In the genomic region with DNA sequence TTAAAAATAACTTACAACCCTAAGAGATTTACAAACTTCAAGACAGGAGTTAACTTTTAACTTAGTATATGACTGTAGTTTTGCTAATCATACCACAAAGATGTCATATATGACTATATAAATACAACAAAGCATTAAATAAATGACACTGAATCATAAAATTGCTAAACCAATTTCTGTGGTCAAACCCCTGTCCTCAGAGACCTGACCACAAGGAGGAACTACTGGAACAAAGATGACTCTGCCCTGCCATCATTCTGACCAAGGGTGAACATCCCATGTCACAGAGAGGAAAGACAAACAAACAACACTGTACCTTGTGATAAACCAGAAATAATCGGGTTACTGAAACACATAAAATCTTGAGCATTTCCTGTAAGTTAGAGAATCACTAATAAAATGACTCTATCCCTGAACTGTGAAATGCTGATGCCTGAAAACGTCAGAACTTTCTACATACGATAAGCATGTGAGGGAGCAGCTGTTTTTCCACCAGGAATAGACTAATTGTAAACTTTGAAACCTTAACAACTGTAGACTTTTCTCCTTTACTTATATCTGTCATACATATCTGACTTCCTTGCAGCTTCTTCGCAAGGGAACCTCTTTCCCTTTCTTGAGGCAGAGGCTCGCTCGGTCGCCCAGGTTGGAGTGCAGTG, we compare ENCODE assay signal across 8 cellular contexts. TPM values are rescaled to one million over a fixed set of nuclear protein-coding genes. Genes with fewer than 3 reads are reported as not detected.
DNase-seq lines count a peak whose midpoint lies in the region; ATAC-seq and TF ChIP-seq lines count a peak whose summit lies in the region.

No MANE protein-coding gene starts in this region.

- no peak overlapping the region for H3K4me3 ChIP-seq in right cardiac atrium (ENCODE audit: low read length)
- no peak overlapping the region for H3K4me3 ChIP-seq in smooth muscle cell

- H3K4me1 ChIP-seq in right cardiac atrium (ENCODE audit: control insufficient read depth, insufficient read depth, low read length), result no peaks in the 10 kb centered on the region
- H3K4me1 ChIP-seq in smooth muscle cell (ENCODE audit: low read depth), result no peaks in the 10 kb centered on the region

- H3K36me3 Mint-ChIP-seq in activated B cell treated with CpG ODN at 0.5 μM for 24 hours (ENCODE audit: low read depth) (peaks cover 62% of the 10 kb centered on the region), osteocyte (ENCODE audit: unreplicated experiment) (peaks cover 37% of the 10 kb centered on the region)

- H3F3A ChIP-seq in smooth muscle cell (ENCODE audit: low read depth), result no peaks in the 10 kb centered on the region

- H3K79me2 ChIP-seq in smooth muscle cell (ENCODE audit: low read depth), result no peaks in the 10 kb centered on the region

- H3K27ac ChIP-seq in right cardiac atrium (ENCODE audit: low read length) (no peak overlapping the region), smooth muscle cell (ENCODE audit: low read depth) (no peak overlapping the region)

- WGBS in right cardiac atrium, result 80% methylated on average over 7 of the region's 7 CpGs
- WGBS in smooth muscle cell (ENCODE audit: low lambda C conversion rate), result 87% methylated on average over 7 of the region's 7 CpGs

- H3K27ac Mint-ChIP-seq in activated B cell treated with CpG ODN at 0.5 μM for 24 hours (no peak overlapping the region), osteocyte (ENCODE audit: unreplicated experiment) (peak overlapping the region; percentile 3)

- H3K9ac ChIP-seq in smooth muscle cell (ENCODE audit: low read depth), result no peak overlapping the region

- POLR2A ChIA-PET in activated B cell treated with CpG ODN at 0.5 μM for 24 hours (lab: Charles Lee), result no interaction called here

- CTCF ChIA-PET in activated B cell treated with CpG ODN at 0.5 μM for 24 hours (lab: Charles Lee), result no interaction called here

- ATAC-seq in GM19023 (IDR thresholded peaks at IDR 0.05; ENCODE audit: unreplicated experiment), result peak; percentile 93
- ATAC-seq in HG03108 (IDR thresholded peaks at IDR 0.05; ENCODE audit: unreplicated experiment), result peak; percentile 86
- peak; percentile 52 for ATAC-seq in activated B cell treated with CpG ODN at 0.5 μM for 24 hours (ENCODE audit: low read depth)
- no peak for ATAC-seq in right cardiac atrium

- no peaks in the 10 kb centered on the region for H4K20me1 ChIP-seq in smooth muscle cell (ENCODE audit: low read depth)

- no peaks in the 10 kb centered on the region for H3K9me3 ChIP-seq in right cardiac atrium (ENCODE audit: control insufficient read depth, low read length)
- no peaks in the 10 kb centered on the region for H3K9me3 ChIP-seq in smooth muscle cell (replicated peaks; ENCODE audit: low read depth)

- peak; percentile 75 for DNase-seq in AG08395 (ENCODE audit: low spot score)
- DNase-seq in activated B cell treated with CpG ODN at 0.5 μM for 24 hours, result no peak
- DNase-seq in osteocyte (ENCODE audit: extremely low spot score, unreplicated experiment), result no peak
- DNase-seq in activated gamma-delta T cell (lab: John Stamatoyannopoulos, UW), result no peak
- no peak for DNase-seq in right cardiac atrium
- no peak for DNase-seq in smooth muscle cell (lab: John Stamatoyannopoulos, UW; ENCODE audit: unreplicated experiment)

- H3K36me3 ChIP-seq in smooth muscle cell (ENCODE audit: low read depth), result peaks cover 7% of the 10 kb centered on the region

- intact Hi-C loops in activated B cell treated with CpG ODN at 0.5 μM for 24 hours (cut with micrococcal nuclease), result no loop called here
- intact Hi-C loops in right cardiac atrium (cut with DNase I), result no loop called here

- peaks cover 7% of the 10 kb centered on the region for H3K4me1 Mint-ChIP-seq in activated B cell treated with CpG ODN at 0.5 μM for 24 hours
- peaks cover 5% of the 10 kb centered on the region for H3K4me1 Mint-ChIP-seq in osteocyte (ENCODE audit: unreplicated experiment)

- no peak overlapping the region for H2AFZ ChIP-seq in smooth muscle cell (ENCODE audit: low read depth)

- no peak overlapping the region for H3K4me3 Mint-ChIP-seq in activated B cell treated with CpG ODN at 0.5 μM for 24 hours
- H3K4me3 Mint-ChIP-seq in osteocyte (ENCODE audit: unreplicated experiment), result no peak overlapping the region

- H3K27me3 ChIP-seq in right cardiac atrium (ENCODE audit: control insufficient read depth, insufficient read depth) (no peaks in the 10 kb centered on the region), smooth muscle cell (ENCODE audit: low read depth) (no peaks in the 10 kb centered on the region)

- no peaks in the 10 kb centered on the region for H3K9me3 Mint-ChIP-seq in activated B cell treated with CpG ODN at 0.5 μM for 24 hours
- H3K9me3 Mint-ChIP-seq in osteocyte (ENCODE audit: unreplicated experiment), result no peaks in the 10 kb centered on the region

- H3K27me3 Mint-ChIP-seq in activated B cell treated with CpG ODN at 0.5 μM for 24 hours (no peaks in the 10 kb centered on the region), osteocyte (ENCODE audit: unreplicated experiment) (no peaks in the 10 kb centered on the region)

- no peak overlapping the region for H3K4me2 ChIP-seq in smooth muscle cell

- TF ChIP-seq CTCF in activated B cell treated with CpG ODN at 0.5 μM for 24 hours (IDR thresholded peaks at IDR 0.05) (no peak), osteocyte (IDR thresholded peaks at IDR 0.05) (no peak), smooth muscle cell (IDR thresholded peaks at IDR 0.05; ENCODE audit: borderline replicate concordance, insufficient read depth, poor library complexity, severe bottlenecking) (no peak)

RNA-seq across cellular contexts. Expression of a gene that starts 47.9 kb away (rescaled TPM):
- total RNA-seq in activated B cell treated with CpG ODN at 0.5 μM for 24 hours (80.8 and 93.3 TPM in 2 replicates), osteocyte (58.8 and 63.3 TPM in 2 replicates), right cardiac atrium (10 to 100 TPM; 35.0 to 62.3 (median 47.2) TPM), smooth muscle cell (13.1 and 14.3 TPM in 2 replicates)
- polyA plus RNA-seq in right cardiac atrium (17.4 TPM), smooth muscle cell (19.2 and 29.5 TPM in 2 replicates)

Comparison
In these comparisons a context has a peak if more than half of its experiments do, and no peak if none do; other contexts are left out.
1. ATAC-seq: peak in GM19023 (single experiment), HG03108 (single experiment) and activated B cell treated with CpG ODN at 0.5 μM for 24 hours (single experiment); none in right cardiac atrium (0 of 2).